22 cellular contexts compared by ENCODE assay signal in the genomic region with DNA sequence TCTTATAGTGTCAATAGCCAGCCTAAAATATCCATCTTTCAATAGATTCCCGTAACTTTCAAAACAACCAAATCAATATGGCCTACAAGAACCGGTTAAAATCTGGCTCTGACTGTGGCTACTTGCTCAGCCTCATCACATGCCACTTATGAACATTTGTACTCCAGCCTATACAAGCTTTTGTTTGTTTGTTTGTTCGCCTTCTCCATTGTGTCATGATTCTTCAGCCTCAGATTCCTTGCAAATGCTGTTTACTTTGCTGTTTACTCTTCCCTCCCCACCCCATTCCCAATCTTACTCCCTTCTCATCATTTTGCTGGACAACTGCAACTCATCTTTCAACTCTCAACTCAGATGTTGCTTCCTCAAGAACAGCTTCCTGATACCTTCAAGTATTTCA.
"Had no signal": no experiment of that assay in that cellular context is flagged by ENCODE, and none has a peak within 500 bp of the region (broad histone marks: within the 10 kb centered on the region; RNA-seq: fewer than 3 reads in every experiment).

No MANE protein-coding gene starts in this region.

- H3K4me3 Mint-ChIP-seq: dendritic cell treated with granulocyte-macrophage colony-stimulating factor and Interleukin-4, amounts not matched to agents 40 ng/mL and 50 ng/mL, for 4 days; effector memory CD8-positive, alpha-beta T cell; endodermal cell; mesothelial cell of epicardium had no signal

- H3K36me3 Mint-ChIP-seq: mesothelial cell of epicardium had no signal

- H3K27ac ChIP-seq: colonic mucosa, epithelial cell of prostate, esophagus squamous epithelium, gastrocnemius medialis, lower lobe of right lung had no signal

- H3K4me1 ChIP-seq: colonic mucosa, esophagus squamous epithelium, gastrocnemius medialis, lower lobe of right lung had no signal

- DNase-seq: colonic mucosa; cortex of kidney; effector CD8-positive, alpha-beta T cell; effector memory CD8-positive, alpha-beta T cell; endodermal cell; erythroblast; esophagus squamous epithelium; gastrocnemius medialis; glutamatergic neuron; head of caudate nucleus; hippocampal formation; left colon; left ventricle myocardium superior; lower lobe of right lung; mesenchymal stem cell; mucosa of descending colon had no signal

- H3K27me3 ChIP-seq: colonic mucosa, esophagus squamous epithelium, gastrocnemius medialis, heart right ventricle had no signal

- H3K4me1 Mint-ChIP-seq: mesothelial cell of epicardium had no signal

- H3K9me3 Mint-ChIP-seq: endodermal cell had no signal

- H3K27me3 Mint-ChIP-seq: dendritic cell treated with granulocyte-macrophage colony-stimulating factor and Interleukin-4, amounts not matched to agents 40 ng/mL and 50 ng/mL, for 4 days had no signal

- H3K4me3 ChIP-seq: colonic mucosa, esophagus squamous epithelium, gastrocnemius medialis, heart right ventricle, lower lobe of right lung, mucosa of descending colon had no signal

- ATAC-seq: effector memory CD8-positive, alpha-beta T cell; esophagus mucosa; gastrocnemius medialis; left lobe of liver; lower lobe of right lung had no signal

- H3K9me3 ChIP-seq: colonic mucosa, esophagus squamous epithelium, gastrocnemius medialis, lower lobe of right lung, mucosa of descending colon had no signal

- H3K36me3 ChIP-seq: colonic mucosa, esophagus squamous epithelium, gastrocnemius medialis, heart right ventricle, lower lobe of right lung had no signal

- H3K27ac Mint-ChIP-seq: dendritic cell treated with granulocyte-macrophage colony-stimulating factor and Interleukin-4, amounts not matched to agents 40 ng/mL and 50 ng/mL, for 4 days; effector memory CD8-positive, alpha-beta T cell; endodermal cell; mesothelial cell of epicardium had no signal
